In genomic region chr14:91125801-91126200, GRCh38 we compare ENCODE assay signal across 1 cellular context.
TF ChIP-seq lines count a peak whose summit lies in the region.

No MANE protein-coding gene starts in this region.

TF ChIP-seq in GM12878, 131 proteins besides CTCF, POLR2A, EP300 and RAD21:
- TF ChIP-seq USF1 (IDR thresholded peaks at IDR 0.05; ENCODE audit: borderline replicate concordance, extremely low read length, insufficient read depth, low read depth, low read length) (peak; percentile 17), IRF5 (IDR thresholded peaks at IDR 0.05; ENCODE audit: borderline replicate concordance) (no peak), SREBF2 (IDR thresholded peaks at IDR 0.05; ENCODE audit: low read length) (no peak)
